11 cellular contexts compared by ENCODE assay signal in genomic region chr21:45289134-45289533, GRCh38. TPM values are rescaled to one million over a fixed set of nuclear protein-coding genes. Genes with fewer than 3 reads are reported as not detected.
DNase-seq lines count a peak whose midpoint lies in the region; ATAC-seq and TF ChIP-seq lines count a peak whose summit lies in the region.
"Had no signal": no experiment of that assay in that cellular context is flagged by ENCODE, and none has a peak within 500 bp of the region (broad histone marks: within the 10 kb centered on the region; RNA-seq: fewer than 3 reads in every experiment).

No MANE protein-coding gene starts in this region.

- ATAC-seq in PC-3 = no peak
- ATAC-seq in central memory CD8-positive, alpha-beta T cell (replicated peaks; ENCODE audit: extremely low read depth, poor library complexity, severe bottlenecking) = no peak
- ATAC-seq in naive thymus-derived CD8-positive, alpha-beta T cell = no peak

- POLR2A ChIA-PET in CD4-positive, alpha-beta memory T cell (lab: Charles Lee; ENCODE audit: partially characterized antibody) = interaction anchor here (1.8 kb wide), 1 partner anchor 34 kb away, joined by 9 read pairs; no protein-coding TSS in a partner anchor
- POLR2A ChIA-PET in PC-3 (lab: Charles Lee; ENCODE audit: unreplicated experiment) = no interaction called here
- POLR2A ChIA-PET in naive thymus-derived CD8-positive, alpha-beta T cell (lab: Charles Lee) = interaction anchor here (1.0 kb wide), 1 partner anchor 33 kb away, joined by 3 read pairs; no protein-coding TSS in a partner anchor

- no peak for DNase-seq in CD4-positive, alpha-beta memory T cell
- no peak for DNase-seq in PC-3
- DNase-seq in central memory CD8-positive, alpha-beta T cell (ENCODE audit: low spot score in 2 of 2) = no peak
- DNase-seq in naive thymus-derived CD8-positive, alpha-beta T cell = no peak
- DNase-seq in NCI-H446 treated with DMSO at 0.1 percent for 48 hours (lab: John Stamatoyannopoulos, UW) = no peak
- DNase-seq in stimulated activated CD4-positive, alpha-beta T cell treated with anti-CD3 and anti-CD28 coated beads, Interleukin-2, amount 100 ng/mL, for 48 hours = no peak
- DNase-seq in kidney tubule cell (ENCODE audit: low spot score) = no peak
- DNase-seq in DMS79 treated with DMSO at 0.1 percent for 48 hours (lab: John Stamatoyannopoulos, UW) = no peak
- DNase-seq: anterior cingulate cortex, NCI-H226, Right ventricle myocardium superior had no signal

- H3F3A ChIP-seq in PC-3 (ENCODE audit: low read length, unreplicated experiment) = no peaks in the 10 kb centered on the region

- no peaks in the 10 kb centered on the region for H3K9me2 ChIP-seq in PC-3 (replicated peaks; ENCODE audit: low read length)

- no peaks in the 10 kb centered on the region for H3K9me3 ChIP-seq in CD4-positive, alpha-beta memory T cell (ENCODE audit: control insufficient read depth in 1 of 2, low read length in 2 of 2)
- no peaks in the 10 kb centered on the region for H3K9me3 ChIP-seq in PC-3 (ENCODE audit: low read length)

- CTCF ChIA-PET in CD4-positive, alpha-beta memory T cell (lab: Charles Lee; ENCODE audit: partially characterized antibody) = interaction anchor here (1.2 kb wide), 2 partner anchors 20 to 151 kb away, joined by 4 to 5 read pairs; no protein-coding TSS in a partner anchor
- CTCF ChIA-PET in PC-3 (lab: Charles Lee) = interaction anchor here (0.6 to 2.3 kb wide), 6 partner anchors 149 to 267 kb away, joined by 4 to 16 read pairs (median 6); no protein-coding TSS in a partner anchor

- H3K36me3 ChIP-seq in CD4-positive, alpha-beta memory T cell (ENCODE audit: insufficient read depth, low read length) = peaks cover 17% of the 10 kb centered on the region
- peaks cover 15% of the 10 kb centered on the region for H3K36me3 ChIP-seq in PC-3 (ENCODE audit: low read depth, low read length)

- H3K27ac ChIP-seq in CD4-positive, alpha-beta memory T cell (ENCODE audit: low read depth, low read length) = no peak overlapping the region
- H3K27ac ChIP-seq in PC-3 (ENCODE audit: low read length) = no peak overlapping the region

- H3K9me3 Mint-ChIP-seq in CD4-positive, alpha-beta memory T cell = peaks cover 0 to 2% (median 0%) of the 10 kb centered on the region in 8 donors
- H3K9me3 Mint-ChIP-seq in central memory CD8-positive, alpha-beta T cell = no peaks in the 10 kb centered on the region
- H3K9me3 Mint-ChIP-seq in naive thymus-derived CD8-positive, alpha-beta T cell = peaks cover 0 to 2% (median 0%) of the 10 kb centered on the region in 9 donors

- no peaks in the 10 kb centered on the region for H3K27me3 ChIP-seq in CD4-positive, alpha-beta memory T cell (ENCODE audit: insufficient read depth, low read length)
- no peaks in the 10 kb centered on the region for H3K27me3 ChIP-seq in PC-3 (ENCODE audit: low read length)

- no peaks in the 10 kb centered on the region for H3K27me3 Mint-ChIP-seq in CD4-positive, alpha-beta memory T cell
- no peaks in the 10 kb centered on the region for H3K27me3 Mint-ChIP-seq in central memory CD8-positive, alpha-beta T cell
- peaks cover 0 to 2% (median 0%) of the 10 kb centered on the region in 5 donors for H3K27me3 Mint-ChIP-seq in naive thymus-derived CD8-positive, alpha-beta T cell

- peaks cover 12 to 21% of the 10 kb centered on the region in 2 donors for H3K36me3 Mint-ChIP-seq in CD4-positive, alpha-beta memory T cell
- peaks cover 14% of the 10 kb centered on the region for H3K36me3 Mint-ChIP-seq in central memory CD8-positive, alpha-beta T cell (ENCODE audit: insufficient read depth)
- peaks cover 0 to 16% (median 9%) of the 10 kb centered on the region in 3 donors for H3K36me3 Mint-ChIP-seq in naive thymus-derived CD8-positive, alpha-beta T cell

- H3K4me1 Mint-ChIP-seq in CD4-positive, alpha-beta memory T cell = peaks cover 15 to 52% (median 29%) of the 10 kb centered on the region in 4 donors
- H3K4me1 Mint-ChIP-seq in central memory CD8-positive, alpha-beta T cell = peaks cover 23% of the 10 kb centered on the region
- peaks cover 10 to 46% (median 36%) of the 10 kb centered on the region in 4 donors for H3K4me1 Mint-ChIP-seq in naive thymus-derived CD8-positive, alpha-beta T cell

- peak overlapping the region; percentile 98 for H3K4me2 ChIP-seq in PC-3 (ENCODE audit: low read length)

- H4K20me1 ChIP-seq in PC-3 (ENCODE audit: low read length) = no peaks in the 10 kb centered on the region

- H3K79me2 ChIP-seq in PC-3 (ENCODE audit: low read length) = peaks cover 26% of the 10 kb centered on the region

- H3K4me3 ChIP-seq in CD4-positive, alpha-beta memory T cell (ENCODE audit: low read length in 2 of 2) = no peak overlapping the region
- H3K4me3 ChIP-seq in PC-3 (ENCODE audit: low read length) = peak overlapping the region; percentile 92; the same call in 1 of the 2 replicates

- BruUV-seq in PC-3 (replicated peaks; lab: Mats Ljungman, UMichigan) = no TSS peak

- intact Hi-C loops in CD4-positive, alpha-beta memory T cell (cut with micrococcal nuclease) = loop anchor here (5.0 kb wide), 3 partner anchors 137 to 303 kb away; no protein-coding TSS in a partner anchor
- intact Hi-C loops in PC-3 (cut with micrococcal nuclease) = no loop called here

- 0 out of 2 replicates have a peak overlapping the region, but pooled peaks have one; percentile 53 for H2AFZ ChIP-seq in PC-3 (ENCODE audit: low read length)

- peak overlapping the region; percentile 42 to 88 (median 77) for H3K27ac Mint-ChIP-seq in CD4-positive, alpha-beta memory T cell
- no peak overlapping the region for H3K27ac Mint-ChIP-seq in central memory CD8-positive, alpha-beta T cell (ENCODE audit: low read depth)
- peak overlapping the region in 9 of 10 donors; percentile 12 to 91 (median 75) for H3K27ac Mint-ChIP-seq in naive thymus-derived CD8-positive, alpha-beta T cell

- no peak for TF ChIP-seq CTCF in PC-3 (conservative IDR thresholded peaks at IDR 0.05; ENCODE audit: low read depth, low read length)

- peak overlapping the region; percentile 53 to 76 (median 70) for H3K4me3 Mint-ChIP-seq in CD4-positive, alpha-beta memory T cell
- H3K4me3 Mint-ChIP-seq in central memory CD8-positive, alpha-beta T cell = peak overlapping the region; percentile 9
- H3K4me3 Mint-ChIP-seq in naive thymus-derived CD8-positive, alpha-beta T cell = peak overlapping the region; percentile 20 to 86 (median 62)

- peaks cover 22% of the 10 kb centered on the region for H3K4me1 ChIP-seq in CD4-positive, alpha-beta memory T cell (ENCODE audit: insufficient read depth, low read length)
- peaks cover 30% of the 10 kb centered on the region for H3K4me1 ChIP-seq in PC-3 (ENCODE audit: insufficient read depth, low read length)

- H3K9ac ChIP-seq in PC-3 (ENCODE audit: low read length) = peak overlapping the region; percentile 76; the same call in 1 of the 2 replicates

RNA-seq across cellular contexts. Expression of gene POFUT2, which starts 1.4 kb away (rescaled TPM):
- total RNA-seq in CD4-positive, alpha-beta memory T cell = 10 to 100 TPM; 40.1 to 40.8 TPM
- polyA plus RNA-seq in CD4-positive, alpha-beta memory T cell = 1 to 10 TPM; 2.8 to 5.7 TPM
- 19.6 and 28.2 TPM in 2 replicates for total RNA-seq in PC-3 (2014; rRNA removed)
- total RNA-seq in naive thymus-derived CD8-positive, alpha-beta T cell = 10 to 100 TPM; 37.4 to 44.7 TPM
- 1 to 10 TPM; 2.7 to 5.5 (median 3.5) TPM for polyA plus RNA-seq in naive thymus-derived CD8-positive, alpha-beta T cell

Comparison
In these comparisons a context has a peak if more than half of its experiments do, and no peak if none do; other contexts are left out.
1. H3K4me3 Mint-ChIP-seq: peak in every context shown above with its lines; median percentile 70 in CD4-positive, alpha-beta memory T cell; 62 in naive thymus-derived CD8-positive, alpha-beta T cell; 9 in central memory CD8-positive, alpha-beta T cell.